In the genomic region with DNA sequence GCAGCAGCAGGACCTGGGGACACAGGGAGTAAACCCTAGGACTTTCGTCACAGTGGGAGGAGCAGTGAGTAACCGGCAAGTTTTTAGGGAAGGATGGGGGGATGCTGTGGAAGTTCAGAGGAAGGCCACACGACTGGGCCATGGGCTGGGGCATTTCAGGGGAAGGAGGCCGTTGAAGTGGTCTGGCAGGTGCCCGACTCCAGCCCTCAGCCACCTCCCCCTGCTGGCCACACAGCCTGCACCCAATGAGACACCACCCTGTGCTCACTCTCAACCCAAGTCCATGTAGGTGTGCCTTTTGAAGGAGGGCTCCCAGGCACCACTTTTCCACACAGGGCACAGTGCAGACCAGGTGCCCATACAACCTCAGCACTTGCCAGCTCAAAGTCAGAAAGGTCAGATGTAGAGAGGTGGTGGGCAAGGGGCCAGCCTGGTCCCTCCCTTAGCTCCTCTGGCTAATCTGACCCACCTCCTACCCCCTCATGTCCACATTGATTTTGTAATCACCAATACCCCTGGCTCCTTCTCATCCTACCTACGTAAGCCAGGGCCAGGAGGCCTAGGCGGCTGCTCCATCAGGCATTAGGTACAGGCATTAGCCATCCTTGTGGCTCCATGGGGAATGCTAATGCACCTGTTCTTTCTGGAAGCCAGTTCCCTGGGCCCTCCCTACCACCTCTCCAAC, we compare ENCODE assay signal across 16 cellular contexts.
DNase-seq lines count a peak whose midpoint lies in the region; ATAC-seq and TF ChIP-seq lines count a peak whose summit lies in the region.
"Had no signal": no experiment of that assay in that cellular context is flagged by ENCODE, and none has a peak within 500 bp of the region (broad histone marks: within the 10 kb centered on the region; RNA-seq: fewer than 3 reads in every experiment).

No MANE protein-coding gene starts in this region.

- peaks cover 2% of the 10 kb centered on the region for H3K27me3 Mint-ChIP-seq in GM23338 (ENCODE audit: insufficient read depth, low read depth, poor library complexity)
- H3K27me3 Mint-ChIP-seq in activated T-helper 1 cell treated with anti-CD3 and anti-CD28 coated beads, Interleukin-12 subunit alpha, Interleukin-12 subunit beta, Interleukin-2, Interleukin-4 antibody, amounts not matched to agents 30 ng/mL and 10 ng/mL and 1 ng/mL, durations not matched to agents 14 hours and 24 hours and 36 hours (ENCODE audit: insufficient read depth) = no peaks in the 10 kb centered on the region
- H3K27me3 Mint-ChIP-seq in T-cell = peaks cover 6 to 7% of the 10 kb centered on the region in 2 donors
- H3K27me3 Mint-ChIP-seq: CD4-positive, CD25-positive, alpha-beta regulatory T cell had no signal

- CTCF ChIA-PET in T-cell (lab: Charles Lee) = no interaction called here

- H3K79me2 ChIP-seq in GM23338 (replicated peaks; ENCODE audit: insufficient read depth) = no peaks in the 10 kb centered on the region

- H3K27me3 ChIP-seq in GM23338 (ENCODE audit: insufficient read depth) (no peaks in the 10 kb centered on the region), WERI-Rb-1 (ENCODE audit: insufficient read depth, low read depth, severe bottlenecking) (no peaks in the 10 kb centered on the region)
- H3K27me3 ChIP-seq: BLaER1 treated with 17β-estradiol and CSF1 and Interleukin-3, amounts not matched to agents 10 nM and 100 nM had no signal

- POLR2A ChIA-PET in T-cell (lab: Charles Lee) = no interaction called here

- no peak overlapping the region for H2AFZ ChIP-seq in GM23338

- H4K20me1 ChIP-seq in GM23338 (replicated peaks; ENCODE audit: insufficient read depth) = no peaks in the 10 kb centered on the region
- H4K20me1 ChIP-seq: BLaER1 treated with 17β-estradiol and CSF1 and Interleukin-3, amounts not matched to agents 10 nM and 100 nM had no signal

- ATAC-seq in GM23338 (no peak), T-cell (replicated peaks in 1 of 4) (no peak)

- H3K9me3 Mint-ChIP-seq in GM23338 (no peaks in the 10 kb centered on the region; the same call in 2 of the 3 replicates), T-cell (no peaks in the 10 kb centered on the region)
- no peaks in the 10 kb centered on the region for H3K9me3 Mint-ChIP-seq in activated T-helper 1 cell treated with anti-CD3 and anti-CD28 coated beads, Interleukin-12 subunit alpha, Interleukin-12 subunit beta, Interleukin-2, Interleukin-4 antibody, amounts not matched to agents 30 ng/mL and 10 ng/mL and 1 ng/mL, durations not matched to agents 14 hours and 24 hours and 36 hours

- H3K36me3 Mint-ChIP-seq in GM23338 (ENCODE audit: low read depth) (no peaks in the 10 kb centered on the region), T-cell (no peaks in the 10 kb centered on the region)
- no peaks in the 10 kb centered on the region for H3K36me3 Mint-ChIP-seq in activated T-helper 1 cell treated with anti-CD3 and anti-CD28 coated beads, Interleukin-12 subunit alpha, Interleukin-12 subunit beta, Interleukin-2, Interleukin-4 antibody, amounts not matched to agents 30 ng/mL and 10 ng/mL and 1 ng/mL, durations not matched to agents 14 hours and 24 hours and 36 hours (ENCODE audit: low read depth)
- H3K36me3 Mint-ChIP-seq: CD4-positive, CD25-positive, alpha-beta regulatory T cell had no signal

- no peak overlapping the region for H3K27ac ChIP-seq in GM23338 (ENCODE audit: low read depth)
- no peak overlapping the region for H3K27ac ChIP-seq in WERI-Rb-1
- H3K27ac ChIP-seq: BLaER1 treated with 17β-estradiol and CSF1 and Interleukin-3, amounts not matched to agents 10 nM and 100 nM had no signal

- DNase-seq in GM10266 (ENCODE audit: extremely low spot score) (no peak), GM23338 (ENCODE audit: low spot score) (peak; percentile 4), WERI-Rb-1 (no peak), mesenteric fat pad (ENCODE audit: low spot score) (peak; percentile 68), nucleus accumbens (lab: John Stamatoyannopoulos, UW) (no peak), T-cell (no peak), SIG-M5 (lab: John Stamatoyannopoulos, UW) (no peak)
- DNase-seq in activated T-helper 1 cell treated with anti-CD3 and anti-CD28 coated beads, Interleukin-12 subunit alpha, Interleukin-12 subunit beta, Interleukin-2, Interleukin-4 antibody, amounts not matched to agents 30 ng/mL and 10 ng/mL and 1 ng/mL, durations not matched to agents 14 hours and 24 hours and 36 hours (ENCODE audit: low spot score) = no peak
- DNase-seq: ACHN; Calu3; CD4-positive, CD25-positive, alpha-beta regulatory T cell; DMS 273 treated with DMSO at 0.1 percent for 48 hours; DMS79; HFFc6 had no signal

- H3K4me1 Mint-ChIP-seq in GM23338 (no peaks in the 10 kb centered on the region), T-cell (no peaks in the 10 kb centered on the region)
- H3K4me1 Mint-ChIP-seq in activated T-helper 1 cell treated with anti-CD3 and anti-CD28 coated beads, Interleukin-12 subunit alpha, Interleukin-12 subunit beta, Interleukin-2, Interleukin-4 antibody, amounts not matched to agents 30 ng/mL and 10 ng/mL and 1 ng/mL, durations not matched to agents 14 hours and 24 hours and 36 hours (ENCODE audit: low read depth) = no peaks in the 10 kb centered on the region
- H3K4me1 Mint-ChIP-seq: CD4-positive, CD25-positive, alpha-beta regulatory T cell had no signal

- intact Hi-C loops in activated T-helper 1 cell treated with anti-CD3 and anti-CD28 coated beads, Interleukin-12 subunit alpha, Interleukin-12 subunit beta, Interleukin-2, Interleukin-4 antibody, amounts not matched to agents 30 ng/mL and 10 ng/mL and 1 ng/mL, durations not matched to agents 14 hours and 24 hours and 36 hours (cut with micrococcal nuclease) = no loop called here

- no peaks in the 10 kb centered on the region for H3K4me1 ChIP-seq in GM23338 (ENCODE audit: insufficient read depth)
- H3K4me1 ChIP-seq: BLaER1 treated with 17β-estradiol and CSF1 and Interleukin-3, amounts not matched to agents 10 nM and 100 nM; HAP-1 had no signal

- no peaks in the 10 kb centered on the region for H3F3A ChIP-seq in GM23338 (replicated peaks; ENCODE audit: low read depth)

- no peak overlapping the region for H3K4me3 ChIP-seq in GM23338
- no peak overlapping the region for H3K4me3 ChIP-seq in WERI-Rb-1 (ENCODE audit: low read depth, low read length)
- H3K4me3 ChIP-seq: BLaER1 treated with 17β-estradiol and CSF1 and Interleukin-3, amounts not matched to agents 10 nM and 100 nM; HAP-1 had no signal

- H3K9me3 ChIP-seq in WERI-Rb-1 (ENCODE audit: severe bottlenecking) = no peaks in the 10 kb centered on the region
- H3K9me3 ChIP-seq: BLaER1 treated with 17β-estradiol and CSF1 and Interleukin-3, amounts not matched to agents 10 nM and 100 nM; HAP-1 had no signal

- peak; percentile 5 for TF ChIP-seq CTCF in GM10266 (IDR thresholded peaks at IDR 0.05; ENCODE audit: control insufficient read depth, insufficient read depth, low read depth, missing control alignments)
- peak; percentile 11 to 32; a peak in 1 of 4 replicates for TF ChIP-seq CTCF in GM23338 (conservative IDR thresholded peaks at IDR 0.05; ENCODE audit: low read depth in 2 of 2)
- peak; percentile 34; the same call in 1 of the 2 replicates for TF ChIP-seq CTCF in WERI-Rb-1 (IDR thresholded peaks at IDR 0.05; ENCODE audit: low read depth, low read length)

- peaks cover 15% of the 10 kb centered on the region; the same call in 1 of the 2 replicates for H3K9me2 ChIP-seq in GM23338 (ENCODE audit: insufficient read depth)

- H3K27ac Mint-ChIP-seq in GM23338 (no peak overlapping the region), T-cell (no peak overlapping the region)
- no peak overlapping the region for H3K27ac Mint-ChIP-seq in activated T-helper 1 cell treated with anti-CD3 and anti-CD28 coated beads, Interleukin-12 subunit alpha, Interleukin-12 subunit beta, Interleukin-2, Interleukin-4 antibody, amounts not matched to agents 30 ng/mL and 10 ng/mL and 1 ng/mL, durations not matched to agents 14 hours and 24 hours and 36 hours
- H3K27ac Mint-ChIP-seq: HFFc6 had no signal

- no peak overlapping the region for H3K4me2 ChIP-seq in GM23338
- H3K4me2 ChIP-seq: BLaER1 treated with 17β-estradiol and CSF1 and Interleukin-3, amounts not matched to agents 10 nM and 100 nM had no signal

- H3K4me3 Mint-ChIP-seq in GM23338 = no peak overlapping the region
- H3K4me3 Mint-ChIP-seq in activated T-helper 1 cell treated with anti-CD3 and anti-CD28 coated beads, Interleukin-12 subunit alpha, Interleukin-12 subunit beta, Interleukin-2, Interleukin-4 antibody, amounts not matched to agents 30 ng/mL and 10 ng/mL and 1 ng/mL, durations not matched to agents 14 hours and 24 hours and 36 hours = no peak overlapping the region
- no peak overlapping the region for H3K4me3 Mint-ChIP-seq in T-cell
- H3K4me3 Mint-ChIP-seq: CD4-positive, CD25-positive, alpha-beta regulatory T cell; HFFc6 had no signal

- H3K36me3 ChIP-seq in GM23338 (ENCODE audit: insufficient read depth) (no peaks in the 10 kb centered on the region), WERI-Rb-1 (no peaks in the 10 kb centered on the region)
- H3K36me3 ChIP-seq: BLaER1 treated with 17β-estradiol and CSF1 and Interleukin-3, amounts not matched to agents 10 nM and 100 nM; HAP-1 had no signal

TF ChIP-seq in GM23338, 12 proteins besides CTCF, POLR2A, EP300 and RAD21 (continues in another document):
- TF ChIP-seq ZNF331 (CRISPR knock-in tag; IDR thresholded peaks at IDR 0.05; ENCODE audit: low read depth) (no peak), EZH2phosphoT487 (IDR thresholded peaks at IDR 0.05; ENCODE audit: unreplicated experiment) (no peak), STAT1 (IDR thresholded peaks at IDR 0.05; ENCODE audit: unreplicated experiment) (no peak)

Comparison
In these comparisons a context has a peak if more than half of its experiments do, and no peak if none do; other contexts are left out.
1. DNase-seq: peak in GM23338 (single experiment) and mesenteric fat pad (single experiment); none in GM10266 (single experiment), WERI-Rb-1 (single experiment), activated T-helper 1 cell treated with anti-CD3 and anti-CD28 coated beads, Interleukin-12 subunit alpha, Interleukin-12 subunit beta, Interleukin-2, Interleukin-4 antibody, amounts not matched to agents 30 ng/mL and 10 ng/mL and 1 ng/mL, durations not matched to agents 14 hours and 24 hours and 36 hours (single experiment), nucleus accumbens (0 of 56), T-cell (0 of 34) and SIG-M5 (single experiment).
2. Peak in every context shown above with its lines, with median percentiles within 50 percentile points of each other: CTCF ChIP-seq.